In the genomic region with DNA sequence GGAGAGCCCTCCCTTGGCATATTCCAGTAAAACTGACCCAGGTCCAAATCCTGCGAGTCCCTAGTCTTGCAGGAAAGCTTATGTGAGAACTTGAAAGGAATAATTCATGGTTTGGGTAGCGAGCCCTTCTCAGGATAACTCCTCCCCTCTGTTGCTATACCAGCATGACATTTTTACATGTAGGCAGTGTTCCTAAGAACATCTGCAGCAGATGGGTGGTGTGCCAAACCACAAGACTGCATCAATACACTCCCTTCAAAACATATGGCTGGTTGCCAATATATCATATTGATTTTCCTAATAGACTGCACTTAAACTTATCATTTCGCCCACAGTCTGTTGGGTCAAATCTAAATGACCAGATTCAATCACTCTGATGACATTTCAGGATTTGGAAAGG, we compare ENCODE assay signal across 18 cellular contexts. TPM values are rescaled to one million over a fixed set of nuclear protein-coding genes. Genes with fewer than 3 reads are reported as not detected.
DNase-seq lines count a peak whose midpoint lies in the region; FAIRE-seq and TF ChIP-seq lines count a peak whose summit lies in the region.
"Had no signal": no experiment of that assay in that cellular context is flagged by ENCODE, and none has a peak within 500 bp of the region (broad histone marks: within the 10 kb centered on the region; RNA-seq: fewer than 3 reads in every experiment).

No MANE protein-coding gene starts in this region.

- peak overlapping the region; percentile 57 to 84 (median 74) for H3K4me2 ChIP-seq in BLaER1 treated with 17β-estradiol and CSF1 and Interleukin-3, amounts not matched to agents 10 nM and 100 nM
- H3K4me2 ChIP-seq in neural progenitor cell: no peak overlapping the region

- no peaks in the 10 kb centered on the region for H3K9me3 Mint-ChIP-seq in neural progenitor cell
- H3K9me3 Mint-ChIP-seq: naive B cell; stimulated activated memory B cell treated with anti-CD40 and anti-IgM and Interleukin-4, amounts not matched to agents 10 μg/mL and 1 μg/mL and 100 μg/mL, for 72 hours had no signal

- no peaks in the 10 kb centered on the region for H3K9me3 ChIP-seq in BLaER1 treated with 17β-estradiol and CSF1 and Interleukin-3, amounts not matched to agents 10 nM and 100 nM (replicated peaks in 1 of 11)
- H3K9me3 ChIP-seq in neural progenitor cell (ENCODE audit: low read depth): no peaks in the 10 kb centered on the region
- H3K9me3 ChIP-seq: gastroesophageal sphincter had no signal

- H2AFZ ChIP-seq in neural progenitor cell (replicated peaks): no peak overlapping the region

- H3K27ac Mint-ChIP-seq in neural progenitor cell: no peak overlapping the region

- H3K27me3 Mint-ChIP-seq in neural progenitor cell (ENCODE audit: insufficient read depth, low read depth): no peaks in the 10 kb centered on the region
- H3K27me3 Mint-ChIP-seq: naive B cell; stimulated activated memory B cell treated with anti-CD40 and anti-IgM and Interleukin-4, amounts not matched to agents 10 μg/mL and 1 μg/mL and 100 μg/mL, for 72 hours had no signal

- no peak for TF ChIP-seq POLR2A in GM12892 (IDR thresholded peaks at IDR 0.05; ENCODE audit: low read depth, low read length)

- H3K4me1 Mint-ChIP-seq in neural progenitor cell: peaks cover 14% of the 10 kb centered on the region

- H3K36me3 Mint-ChIP-seq in neural progenitor cell: peaks cover 22% of the 10 kb centered on the region

- H3K4me1 ChIP-seq in BLaER1 treated with 17β-estradiol and CSF1 and Interleukin-3, amounts not matched to agents 10 nM and 100 nM: peaks cover 28 to 36% (median 33%) of the 10 kb centered on the region in 10 experiments
- peaks cover 14% of the 10 kb centered on the region for H3K4me1 ChIP-seq in neural progenitor cell

- no peaks in the 10 kb centered on the region for H3K27me3 ChIP-seq in BLaER1 treated with 17β-estradiol and CSF1 and Interleukin-3, amounts not matched to agents 10 nM and 100 nM
- no peaks in the 10 kb centered on the region for H3K27me3 ChIP-seq in neural progenitor cell
- H3K27me3 ChIP-seq: gastroesophageal sphincter had no signal

- in situ Hi-C loops in KBM-7 (cut with MboI; ENCODE audit: low pct_unique_long_range_greater_than_20kb, low sequenced_read_pairs): no loop called here

- H3K79me2 ChIP-seq in neural progenitor cell (ENCODE audit: low read depth): no peaks in the 10 kb centered on the region

- H3K27ac ChIP-seq in BLaER1 treated with 17β-estradiol and CSF1 and Interleukin-3, amounts not matched to agents 10 nM and 100 nM: peak overlapping the region in 5 of 11 experiments; percentile 47 to 61 (median 52); a peak in 3 of 22 replicates
- no peak overlapping the region for H3K27ac ChIP-seq in neural progenitor cell
- H3K27ac ChIP-seq: gastroesophageal sphincter had no signal

- peaks cover 0 to 16% (median 0%) of the 10 kb centered on the region in 11 experiments; a peak in 1 of 22 replicates for H4K20me1 ChIP-seq in BLaER1 treated with 17β-estradiol and CSF1 and Interleukin-3, amounts not matched to agents 10 nM and 100 nM
- peaks cover 14% of the 10 kb centered on the region for H4K20me1 ChIP-seq in neural progenitor cell (ENCODE audit: low read depth)

- H3F3A ChIP-seq in neural progenitor cell (ENCODE audit: low read depth): peaks cover 19% of the 10 kb centered on the region

- FAIRE-seq in GM12892 (lab: Jason Lieb, UNC): no peak
- FAIRE-seq: GM12878 had no signal

- DNase-seq in Jurkat, Clone E6-1 (ENCODE audit: low read depth, low spot score): peak; percentile 55
- DNase-seq in cardiac fibroblast (ENCODE audit: low read depth in 2 of 2) (peak; percentile 57 to 62), iris pigment epithelial cell (ENCODE audit: low read depth) (peak; percentile 59), KBM-7 (no peak), NOMO-1 treated with DMSO at 0.1 percent for 48 hours (lab: John Stamatoyannopoulos, UW; ENCODE audit: unreplicated experiment) (no peak), GM12892 (ENCODE audit: insufficient read length) (no peak), neural progenitor cell (ENCODE audit: low spot score) (no peak)
- DNase-seq: activated naive CD4-positive, alpha-beta T cell; AML-193; cortex of kidney; islet precursor cell; naive B cell; NCI-H187 treated with DMSO at 0.1 percent for 48 hours; stimulated activated CD4-positive, alpha-beta T cell treated with anti-CD3 and anti-CD28 coated beads, Interleukin-4, amount 100 ng/mL, for 1 hour had no signal

- no peak overlapping the region; a peak in 1 of 22 replicates for H3K9ac ChIP-seq in BLaER1 treated with 17β-estradiol and CSF1 and Interleukin-3, amounts not matched to agents 10 nM and 100 nM
- no peak overlapping the region for H3K9ac ChIP-seq in neural progenitor cell

- H3K4me3 ChIP-seq in BLaER1 treated with 17β-estradiol and CSF1 and Interleukin-3, amounts not matched to agents 10 nM and 100 nM: no peak overlapping the region
- no peak overlapping the region for H3K4me3 ChIP-seq in Jurkat, Clone E6-1 (ENCODE audit: low read length)
- H3K4me3 ChIP-seq in cardiac fibroblast (replicated peaks in 1 of 2; ENCODE audit: low read depth in 2 of 2, low read length in 2 of 2) (no peak overlapping the region), neural progenitor cell (no peak overlapping the region)
- H3K4me3 ChIP-seq: gastroesophageal sphincter, GM12878 had no signal

- no peak for TF ChIP-seq CTCF in cardiac fibroblast (IDR thresholded peaks at IDR 0.05; ENCODE audit: low read depth, low read length)
- no peak for TF ChIP-seq CTCF in neural progenitor cell (IDR thresholded peaks at IDR 0.05)

- no peak overlapping the region for H3K4me3 Mint-ChIP-seq in neural progenitor cell
- H3K4me3 Mint-ChIP-seq: naive B cell; stimulated activated memory B cell treated with anti-CD40 and anti-IgM and Interleukin-4, amounts not matched to agents 10 μg/mL and 1 μg/mL and 100 μg/mL, for 72 hours had no signal

- H3K36me3 ChIP-seq in BLaER1 treated with 17β-estradiol and CSF1 and Interleukin-3, amounts not matched to agents 10 nM and 100 nM: peaks cover 68 to 80% (median 76%) of the 10 kb centered on the region in 11 experiments
- peaks cover 20% of the 10 kb centered on the region for H3K36me3 ChIP-seq in neural progenitor cell

RNA-seq across cellular contexts. Expression of gene PSME3IP1, which starts 19.9 kb away (rescaled TPM):
- 132 TPM for polyA plus RNA-seq in Jurkat, Clone E6-1 (2012; ENCODE audit: insufficient read depth, insufficient read length)
- polyA plus RNA-seq in GM12892 (2012; ENCODE audit: missing spikeins): 123 TPM
- 106 and 184 TPM in 2 replicates for total RNA-seq in neural progenitor cell (ENCODE audit: low replicate concordance)

RNA-seq across cellular contexts. Expression of gene RSPRY1, which starts 20.2 kb away (rescaled TPM):
- polyA plus RNA-seq in Jurkat, Clone E6-1 (2012; ENCODE audit: insufficient read depth, insufficient read length): 27.3 TPM
- 26.7 TPM for polyA plus RNA-seq in GM12892 (2012; ENCODE audit: missing spikeins)
- total RNA-seq in neural progenitor cell (ENCODE audit: low replicate concordance): 46.6 and 49.2 TPM in 2 replicates

Comparison
In these comparisons a context has a peak if more than half of its experiments do, and no peak if none do; other contexts are left out.
1. DNase-seq: peak in Jurkat, Clone E6-1 (single experiment), cardiac fibroblast (2 of 2) and iris pigment epithelial cell (single experiment); none in KBM-7 (single experiment), NOMO-1 treated with DMSO at 0.1 percent for 48 hours (single experiment), GM12892 (single experiment) and neural progenitor cell (single experiment).